In the genomic region with DNA sequence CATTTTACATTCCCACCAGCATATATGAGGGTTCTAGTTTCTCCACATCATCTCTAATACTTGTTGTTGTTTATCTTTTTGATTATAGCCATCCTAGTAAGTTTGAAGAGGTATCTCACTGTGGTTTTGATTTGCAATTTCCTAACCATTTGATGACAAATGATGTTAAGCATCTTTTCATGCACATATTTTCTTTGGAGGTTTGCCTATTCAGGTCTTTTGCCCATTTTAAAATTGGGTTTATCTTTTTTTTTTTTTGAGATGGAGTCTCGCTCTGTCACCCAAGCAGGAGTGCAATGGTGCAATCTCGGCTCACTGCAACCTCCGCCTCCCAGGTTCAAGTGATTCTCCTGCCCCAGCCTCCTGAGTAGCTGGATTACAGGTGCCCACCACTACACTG, we compare ENCODE assay signal across 30 cellular contexts.
"Had no signal": no experiment of that assay in that cellular context is flagged by ENCODE, and none has a peak within 500 bp of the region (broad histone marks: within the 10 kb centered on the region; RNA-seq: fewer than 3 reads in every experiment).

No MANE protein-coding gene starts in this region.

- H3K4me2 ChIP-seq: smooth muscle cell had no signal

- ATAC-seq: naive thymus-derived CD4-positive, alpha-beta T cell; natural killer cell; psoas muscle; right cardiac atrium; sciatic nerve; stimulated activated memory B cell treated with anti-CD40 and anti-IgM and Interleukin-4, amounts not matched to agents 10 μg/mL and 1 μg/mL and 100 μg/mL, for 72 hours; stimulated activated naive CD8-positive, alpha-beta T cell treated with anti-CD3 and anti-CD28 coated beads, Interleukin-15, amount 100 ng/mL, for 72 hours; stimulated activated naive CD8-positive, alpha-beta T cell treated with anti-CD3 and anti-CD28 coated beads, Interleukin-15, Interleukin-2, amounts not matched to agents 100 U/mL and 50 U/mL, for 24 hours; upper lobe of right lung had no signal

- H3K27me3 Mint-ChIP-seq: naive thymus-derived CD4-positive, alpha-beta T cell; progenitor cell of endocrine pancreas; stimulated activated memory B cell treated with anti-CD40 and anti-IgM and Interleukin-4, amounts not matched to agents 10 μg/mL and 1 μg/mL and 100 μg/mL, for 72 hours; stimulated activated naive CD8-positive, alpha-beta T cell treated with anti-CD3 and anti-CD28 coated beads, Interleukin-15, amount 100 ng/mL, for 72 hours; type B pancreatic cell had no signal

- H2AFZ ChIP-seq: parathyroid adenoma had no signal

- H3K9me3 Mint-ChIP-seq: natural killer cell; nephron; stimulated activated memory B cell treated with anti-CD40 and anti-IgM and Interleukin-4, amounts not matched to agents 10 μg/mL and 1 μg/mL and 100 μg/mL, for 72 hours; stimulated activated naive CD8-positive, alpha-beta T cell treated with anti-CD3 and anti-CD28 coated beads, Interleukin-15, amount 100 ng/mL, for 72 hours had no signal

- H3K9ac ChIP-seq: parathyroid adenoma had no signal

- H3K27ac ChIP-seq: neutrophil, ovary, parathyroid adenoma, psoas muscle, skin epidermis, spleen, suprapubic skin, testis, tibial artery, transverse colon, upper lobe of right lung, uterus had no signal

- DNase-seq: naive thymus-derived CD4-positive, alpha-beta T cell; natural killer cell; nucleus accumbens; ovary; psoas muscle; right cardiac atrium; spleen; stimulated activated CD4-positive, alpha-beta T cell treated with anti-CD3 and anti-CD28 coated beads, Interleukin-12 subunit alpha, Interleukin-12 subunit beta, amount 100 ng/mL, for 4 hours; stimulated activated CD4-positive, alpha-beta T cell treated with anti-CD3 and anti-CD28 coated beads, Interleukin-1b, Interleukin-23, amount 100 ng/mL, for 48 hours; stimulated activated CD4-positive, alpha-beta T cell treated with anti-CD3 and anti-CD28 coated beads, Interleukin-2, amount 100 ng/mL, for 48 hours; stimulated activated CD4-positive, alpha-beta T cell treated with anti-CD3 and anti-CD28 coated beads, Interleukin-4, amount 100 ng/mL, for 24 hours; stimulated activated naive CD4-positive, alpha-beta T cell; stimulated activated naive CD8-positive, alpha-beta T cell treated with anti-CD3 and anti-CD28 coated beads, Interleukin-15, amount 100 ng/mL, for 72 hours; stimulated activated naive CD8-positive, alpha-beta T cell treated with anti-CD3 and anti-CD28 coated beads, Interleukin-15, Interleukin-2, amounts not matched to agents 100 U/mL and 50 U/mL, for 24 hours; substantia nigra; testis; transverse colon; upper lobe of right lung; uterus had no signal

- H3K9me3 ChIP-seq: neutrophil, ovary, psoas muscle, spleen, suprapubic skin, testis, tibial artery, transverse colon, upper lobe of right lung, uterus had no signal

- H3K36me3 Mint-ChIP-seq: natural killer cell had no signal

- H3K27ac Mint-ChIP-seq: nephron; progenitor cell of endocrine pancreas; stimulated activated memory B cell treated with anti-CD40 and anti-IgM and Interleukin-4, amounts not matched to agents 10 μg/mL and 1 μg/mL and 100 μg/mL, for 72 hours; stimulated activated naive CD8-positive, alpha-beta T cell treated with anti-CD3 and anti-CD28 coated beads, Interleukin-15, amount 100 ng/mL, for 72 hours had no signal

- H3K27me3 ChIP-seq: neutrophil, ovary, spleen, suprapubic skin, testis, tibial artery, transverse colon, upper lobe of right lung, uterus had no signal

- H3K36me3 ChIP-seq: ovary, uterus had no signal

- H3K4me3 Mint-ChIP-seq: stimulated activated memory B cell treated with anti-CD40 and anti-IgM and Interleukin-4, amounts not matched to agents 10 μg/mL and 1 μg/mL and 100 μg/mL, for 72 hours had no signal

- H3K4me3 ChIP-seq: ovary, psoas muscle, skin epidermis, smooth muscle cell, spleen, suprapubic skin, testis, tibial artery, transverse colon, upper lobe of right lung, uterus had no signal
